In the genomic region with DNA sequence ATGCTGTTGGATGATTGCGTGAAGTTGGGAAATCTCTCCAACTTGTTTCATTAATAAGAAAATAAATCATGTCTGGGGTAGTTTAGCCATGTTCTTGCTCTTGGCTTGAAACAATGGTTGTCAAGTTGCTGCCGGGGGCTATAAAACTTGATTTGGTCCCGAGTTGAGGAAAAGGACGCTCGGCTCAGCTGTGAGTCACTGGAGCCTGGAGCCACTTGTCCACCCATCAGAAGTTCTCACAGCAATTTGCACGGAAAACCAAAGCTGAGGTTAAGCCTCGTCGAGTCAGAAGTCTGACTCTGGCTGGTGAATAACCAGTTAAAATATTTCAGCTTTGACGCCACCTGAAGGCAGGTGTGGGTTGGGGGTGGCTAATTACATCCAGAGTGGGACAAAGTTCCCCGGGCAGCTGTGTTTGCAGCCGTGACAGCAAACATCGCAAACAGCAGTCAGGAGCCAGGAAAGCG, we compare ENCODE assay signal across 1 cellular context.
TF ChIP-seq lines count a peak whose summit lies in the region.

No MANE protein-coding gene starts in this region.

TF ChIP-seq in HepG2, 621 proteins besides CTCF, POLR2A, EP300 and RAD21 (continued from another document and continues in another):
- TF ChIP-seq, protein P1, sequence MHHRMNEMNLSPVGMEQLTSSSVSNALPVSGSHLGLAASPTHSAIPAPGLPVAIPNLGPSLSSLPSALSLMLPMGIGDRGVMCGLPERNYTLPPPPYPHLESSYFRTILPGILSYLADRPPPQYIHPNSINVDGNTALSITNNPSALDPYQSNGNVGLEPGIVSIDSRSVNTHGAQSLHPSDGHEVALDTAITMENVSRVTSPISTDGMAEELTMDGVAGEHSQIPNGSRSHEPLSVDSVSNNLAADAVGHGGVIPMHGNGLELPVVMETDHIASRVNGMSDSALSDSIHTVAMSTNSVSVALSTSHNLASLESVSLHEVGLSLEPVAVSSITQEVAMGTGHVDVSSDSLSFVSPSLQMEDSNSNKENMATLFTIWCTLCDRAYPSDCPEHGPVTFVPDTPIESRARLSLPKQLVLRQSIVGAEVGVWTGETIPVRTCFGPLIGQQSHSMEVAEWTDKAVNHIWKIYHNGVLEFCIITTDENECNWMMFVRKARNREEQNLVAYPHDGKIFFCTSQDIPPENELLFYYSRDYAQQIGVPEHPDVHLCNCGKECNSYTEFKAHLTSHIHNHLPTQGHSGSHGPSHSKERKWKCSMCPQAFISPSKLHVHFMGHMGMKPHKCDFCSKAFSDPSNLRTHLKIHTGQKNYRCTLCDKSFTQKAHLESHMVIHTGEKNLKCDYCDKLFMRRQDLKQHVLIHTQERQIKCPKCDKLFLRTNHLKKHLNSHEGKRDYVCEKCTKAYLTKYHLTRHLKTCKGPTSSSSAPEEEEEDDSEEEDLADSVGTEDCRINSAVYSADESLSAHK (CRISPR knock-in tag; IDR thresholded peaks at IDR 0.05; ENCODE audit: borderline replicate concordance): no peak
- TF ChIP-seq ZFP37 (CRISPR knock-in tag; IDR thresholded peaks at IDR 0.05; ENCODE audit: borderline replicate concordance): no peak
- TF ChIP-seq GABPB1 (CRISPR knock-in tag; IDR thresholded peaks at IDR 0.05): no peak
- peak; percentile 22; the same call in 1 of the 2 replicates for TF ChIP-seq SALL1 (CRISPR knock-in tag; IDR thresholded peaks at IDR 0.05)
- no peak for TF ChIP-seq ZBTB46 (CRISPR knock-in tag; IDR thresholded peaks at IDR 0.05; ENCODE audit: borderline replicate concordance)
- no peak for TF ChIP-seq BHLHE40 (IDR thresholded peaks at IDR 0.05; ENCODE audit: low read length)
- TF ChIP-seq SMARCE1 (IDR thresholded peaks at IDR 0.05; ENCODE audit: borderline replicate concordance): no peak
- no peak for TF ChIP-seq JUND (CRISPR knock-in tag; IDR thresholded peaks at IDR 0.05)
- TF ChIP-seq TP53 (CRISPR knock-in tag; conservative IDR thresholded peaks at IDR 0.05): no peak
- TF ChIP-seq, protein P2, sequence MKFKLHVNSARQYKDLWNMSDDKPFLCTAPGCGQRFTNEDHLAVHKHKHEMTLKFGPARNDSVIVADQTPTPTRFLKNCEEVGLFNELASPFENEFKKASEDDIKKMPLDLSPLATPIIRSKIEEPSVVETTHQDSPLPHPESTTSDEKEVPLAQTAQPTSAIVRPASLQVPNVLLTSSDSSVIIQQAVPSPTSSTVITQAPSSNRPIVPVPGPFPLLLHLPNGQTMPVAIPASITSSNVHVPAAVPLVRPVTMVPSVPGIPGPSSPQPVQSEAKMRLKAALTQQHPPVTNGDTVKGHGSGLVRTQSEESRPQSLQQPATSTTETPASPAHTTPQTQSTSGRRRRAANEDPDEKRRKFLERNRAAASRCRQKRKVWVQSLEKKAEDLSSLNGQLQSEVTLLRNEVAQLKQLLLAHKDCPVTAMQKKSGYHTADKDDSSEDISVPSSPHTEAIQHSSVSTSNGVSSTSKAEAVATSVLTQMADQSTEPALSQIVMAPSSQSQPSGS (CRISPR knock-in tag; IDR thresholded peaks at IDR 0.05): 0 out of 2 replicates have a peak, but pooled peaks have one; percentile 44
- TF ChIP-seq, protein P3, sequence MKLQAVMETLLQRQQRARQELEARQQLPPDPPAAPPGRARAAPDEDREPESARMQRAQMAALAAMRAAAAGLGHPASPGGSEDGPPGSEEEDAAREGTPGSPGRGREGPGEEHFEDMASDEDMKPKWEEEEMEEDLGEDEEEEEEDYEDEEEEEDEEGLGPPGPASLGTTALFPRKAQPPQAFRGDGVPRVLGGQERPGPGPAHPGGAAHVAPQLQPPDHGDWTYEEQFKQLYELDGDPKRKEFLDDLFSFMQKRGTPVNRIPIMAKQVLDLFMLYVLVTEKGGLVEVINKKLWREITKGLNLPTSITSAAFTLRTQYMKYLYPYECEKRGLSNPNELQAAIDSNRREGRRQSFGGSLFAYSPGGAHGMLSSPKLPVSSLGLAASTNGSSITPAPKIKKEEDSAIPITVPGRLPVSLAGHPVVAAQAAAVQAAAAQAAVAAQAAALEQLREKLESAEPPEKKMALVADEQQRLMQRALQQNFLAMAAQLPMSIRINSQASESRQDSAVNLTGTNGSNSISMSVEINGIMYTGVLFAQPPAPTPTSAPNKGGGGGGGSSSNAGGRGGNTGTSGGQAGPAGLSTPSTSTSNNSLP (IDR thresholded peaks at IDR 0.05; ENCODE audit: low read depth, low read length): no peak
- TF ChIP-seq PAX8 (CRISPR knock-in tag; IDR thresholded peaks at IDR 0.05; ENCODE audit: borderline replicate concordance): no peak
- TF ChIP-seq, protein P4, sequence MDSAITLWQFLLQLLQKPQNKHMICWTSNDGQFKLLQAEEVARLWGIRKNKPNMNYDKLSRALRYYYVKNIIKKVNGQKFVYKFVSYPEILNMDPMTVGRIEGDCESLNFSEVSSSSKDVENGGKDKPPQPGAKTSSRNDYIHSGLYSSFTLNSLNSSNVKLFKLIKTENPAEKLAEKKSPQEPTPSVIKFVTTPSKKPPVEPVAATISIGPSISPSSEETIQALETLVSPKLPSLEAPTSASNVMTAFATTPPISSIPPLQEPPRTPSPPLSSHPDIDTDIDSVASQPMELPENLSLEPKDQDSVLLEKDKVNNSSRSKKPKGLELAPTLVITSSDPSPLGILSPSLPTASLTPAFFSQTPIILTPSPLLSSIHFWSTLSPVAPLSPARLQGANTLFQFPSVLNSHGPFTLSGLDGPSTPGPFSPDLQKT (CRISPR knock-in tag; IDR thresholded peaks at IDR 0.05; ENCODE audit: borderline replicate concordance): no peak
- peak; percentile 64 for TF ChIP-seq TBX2 (CRISPR knock-in tag; IDR thresholded peaks at IDR 0.05; ENCODE audit: borderline replicate concordance)
- TF ChIP-seq, protein P5, sequence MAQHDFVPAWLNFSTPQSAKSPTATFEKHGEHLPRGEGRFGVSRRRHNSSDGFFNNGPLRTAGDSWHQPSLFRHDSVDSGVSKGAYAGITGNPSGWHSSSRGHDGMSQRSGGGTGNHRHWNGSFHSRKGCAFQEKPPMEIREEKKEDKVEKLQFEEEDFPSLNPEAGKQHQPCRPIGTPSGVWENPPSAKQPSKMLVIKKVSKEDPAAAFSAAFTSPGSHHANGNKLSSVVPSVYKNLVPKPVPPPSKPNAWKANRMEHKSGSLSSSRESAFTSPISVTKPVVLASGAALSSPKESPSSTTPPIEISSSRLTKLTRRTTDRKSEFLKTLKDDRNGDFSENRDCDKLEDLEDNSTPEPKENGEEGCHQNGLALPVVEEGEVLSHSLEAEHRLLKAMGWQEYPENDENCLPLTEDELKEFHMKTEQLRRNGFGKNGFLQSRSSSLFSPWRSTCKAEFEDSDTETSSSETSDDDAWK (CRISPR knock-in tag; IDR thresholded peaks at IDR 0.05): no peak
- TF ChIP-seq HNF4A (CRISPR knock-in tag; IDR thresholded peaks at IDR 0.05): peak; percentile 65
- TF ChIP-seq ZEB1 (IDR thresholded peaks at IDR 0.05; ENCODE audit: insufficient replicate concordance, low read depth): peak; percentile 86
- TF ChIP-seq SMAD9 (CRISPR knock-in tag; IDR thresholded peaks at IDR 0.05): no peak
- TF ChIP-seq ZNF30 (CRISPR knock-in tag; IDR thresholded peaks at IDR 0.05): no peak
- no peak for TF ChIP-seq RBM22 (optimal IDR thresholded peaks at IDR 0.05; ENCODE audit: low read length)
- peak; percentile 33; the same call in 1 of the 2 replicates for TF ChIP-seq PHF21A (CRISPR knock-in tag; IDR thresholded peaks at IDR 0.05)
- TF ChIP-seq, protein P6, sequence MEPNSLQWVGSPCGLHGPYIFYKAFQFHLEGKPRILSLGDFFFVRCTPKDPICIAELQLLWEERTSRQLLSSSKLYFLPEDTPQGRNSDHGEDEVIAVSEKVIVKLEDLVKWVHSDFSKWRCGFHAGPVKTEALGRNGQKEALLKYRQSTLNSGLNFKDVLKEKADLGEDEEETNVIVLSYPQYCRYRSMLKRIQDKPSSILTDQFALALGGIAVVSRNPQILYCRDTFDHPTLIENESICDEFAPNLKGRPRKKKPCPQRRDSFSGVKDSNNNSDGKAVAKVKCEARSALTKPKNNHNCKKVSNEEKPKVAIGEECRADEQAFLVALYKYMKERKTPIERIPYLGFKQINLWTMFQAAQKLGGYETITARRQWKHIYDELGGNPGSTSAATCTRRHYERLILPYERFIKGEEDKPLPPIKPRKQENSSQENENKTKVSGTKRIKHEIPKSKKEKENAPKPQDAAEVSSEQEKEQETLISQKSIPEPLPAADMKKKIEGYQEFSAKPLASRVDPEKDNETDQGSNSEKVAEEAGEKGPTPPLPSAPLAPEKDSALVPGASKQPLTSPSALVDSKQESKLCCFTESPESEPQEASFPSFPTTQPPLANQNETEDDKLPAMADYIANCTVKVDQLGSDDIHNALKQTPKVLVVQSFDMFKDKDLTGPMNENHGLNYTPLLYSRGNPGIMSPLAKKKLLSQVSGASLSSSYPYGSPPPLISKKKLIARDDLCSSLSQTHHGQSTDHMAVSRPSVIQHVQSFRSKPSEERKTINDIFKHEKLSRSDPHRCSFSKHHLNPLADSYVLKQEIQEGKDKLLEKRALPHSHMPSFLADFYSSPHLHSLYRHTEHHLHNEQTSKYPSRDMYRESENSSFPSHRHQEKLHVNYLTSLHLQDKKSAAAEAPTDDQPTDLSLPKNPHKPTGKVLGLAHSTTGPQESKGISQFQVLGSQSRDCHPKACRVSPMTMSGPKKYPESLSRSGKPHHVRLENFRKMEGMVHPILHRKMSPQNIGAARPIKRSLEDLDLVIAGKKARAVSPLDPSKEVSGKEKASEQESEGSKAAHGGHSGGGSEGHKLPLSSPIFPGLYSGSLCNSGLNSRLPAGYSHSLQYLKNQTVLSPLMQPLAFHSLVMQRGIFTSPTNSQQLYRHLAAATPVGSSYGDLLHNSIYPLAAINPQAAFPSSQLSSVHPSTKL (CRISPR knock-in tag; IDR thresholded peaks at IDR 0.05): peak; percentile 14; the same call in 1 of the 2 replicates
- TF ChIP-seq, protein P7, sequence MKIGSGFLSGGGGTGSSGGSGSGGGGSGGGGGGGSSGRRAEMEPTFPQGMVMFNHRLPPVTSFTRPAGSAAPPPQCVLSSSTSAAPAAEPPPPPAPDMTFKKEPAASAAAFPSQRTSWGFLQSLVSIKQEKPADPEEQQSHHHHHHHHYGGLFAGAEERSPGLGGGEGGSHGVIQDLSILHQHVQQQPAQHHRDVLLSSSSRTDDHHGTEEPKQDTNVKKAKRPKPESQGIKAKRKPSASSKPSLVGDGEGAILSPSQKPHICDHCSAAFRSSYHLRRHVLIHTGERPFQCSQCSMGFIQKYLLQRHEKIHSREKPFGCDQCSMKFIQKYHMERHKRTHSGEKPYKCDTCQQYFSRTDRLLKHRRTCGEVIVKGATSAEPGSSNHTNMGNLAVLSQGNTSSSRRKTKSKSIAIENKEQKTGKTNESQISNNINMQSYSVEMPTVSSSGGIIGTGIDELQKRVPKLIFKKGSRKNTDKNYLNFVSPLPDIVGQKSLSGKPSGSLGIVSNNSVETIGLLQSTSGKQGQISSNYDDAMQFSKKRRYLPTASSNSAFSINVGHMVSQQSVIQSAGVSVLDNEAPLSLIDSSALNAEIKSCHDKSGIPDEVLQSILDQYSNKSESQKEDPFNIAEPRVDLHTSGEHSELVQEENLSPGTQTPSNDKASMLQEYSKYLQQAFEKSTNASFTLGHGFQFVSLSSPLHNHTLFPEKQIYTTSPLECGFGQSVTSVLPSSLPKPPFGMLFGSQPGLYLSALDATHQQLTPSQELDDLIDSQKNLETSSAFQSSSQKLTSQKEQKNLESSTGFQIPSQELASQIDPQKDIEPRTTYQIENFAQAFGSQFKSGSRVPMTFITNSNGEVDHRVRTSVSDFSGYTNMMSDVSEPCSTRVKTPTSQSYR (CRISPR knock-in tag; IDR thresholded peaks at IDR 0.05; ENCODE audit: borderline replicate concordance): peak; percentile 55; the same call in 1 of the 2 replicates
- peak; percentile 84 for TF ChIP-seq ZNF317 (CRISPR knock-in tag; IDR thresholded peaks at IDR 0.05)
- 0 out of 2 replicates have a peak, but pooled peaks have one; percentile 55 for TF ChIP-seq MIXL1 (CRISPR knock-in tag; IDR thresholded peaks at IDR 0.05)
- no peak for TF ChIP-seq RELA (CRISPR knock-in tag; IDR thresholded peaks at IDR 0.05)
- TF ChIP-seq FOXA1 (IDR thresholded peaks at IDR 0.05): no peak
- 0 out of 2 replicates have a peak, but pooled peaks have one; percentile 13 for TF ChIP-seq FOXA1 (CRISPR knock-in tag; IDR thresholded peaks at IDR 0.05)
- TF ChIP-seq, protein P8, sequence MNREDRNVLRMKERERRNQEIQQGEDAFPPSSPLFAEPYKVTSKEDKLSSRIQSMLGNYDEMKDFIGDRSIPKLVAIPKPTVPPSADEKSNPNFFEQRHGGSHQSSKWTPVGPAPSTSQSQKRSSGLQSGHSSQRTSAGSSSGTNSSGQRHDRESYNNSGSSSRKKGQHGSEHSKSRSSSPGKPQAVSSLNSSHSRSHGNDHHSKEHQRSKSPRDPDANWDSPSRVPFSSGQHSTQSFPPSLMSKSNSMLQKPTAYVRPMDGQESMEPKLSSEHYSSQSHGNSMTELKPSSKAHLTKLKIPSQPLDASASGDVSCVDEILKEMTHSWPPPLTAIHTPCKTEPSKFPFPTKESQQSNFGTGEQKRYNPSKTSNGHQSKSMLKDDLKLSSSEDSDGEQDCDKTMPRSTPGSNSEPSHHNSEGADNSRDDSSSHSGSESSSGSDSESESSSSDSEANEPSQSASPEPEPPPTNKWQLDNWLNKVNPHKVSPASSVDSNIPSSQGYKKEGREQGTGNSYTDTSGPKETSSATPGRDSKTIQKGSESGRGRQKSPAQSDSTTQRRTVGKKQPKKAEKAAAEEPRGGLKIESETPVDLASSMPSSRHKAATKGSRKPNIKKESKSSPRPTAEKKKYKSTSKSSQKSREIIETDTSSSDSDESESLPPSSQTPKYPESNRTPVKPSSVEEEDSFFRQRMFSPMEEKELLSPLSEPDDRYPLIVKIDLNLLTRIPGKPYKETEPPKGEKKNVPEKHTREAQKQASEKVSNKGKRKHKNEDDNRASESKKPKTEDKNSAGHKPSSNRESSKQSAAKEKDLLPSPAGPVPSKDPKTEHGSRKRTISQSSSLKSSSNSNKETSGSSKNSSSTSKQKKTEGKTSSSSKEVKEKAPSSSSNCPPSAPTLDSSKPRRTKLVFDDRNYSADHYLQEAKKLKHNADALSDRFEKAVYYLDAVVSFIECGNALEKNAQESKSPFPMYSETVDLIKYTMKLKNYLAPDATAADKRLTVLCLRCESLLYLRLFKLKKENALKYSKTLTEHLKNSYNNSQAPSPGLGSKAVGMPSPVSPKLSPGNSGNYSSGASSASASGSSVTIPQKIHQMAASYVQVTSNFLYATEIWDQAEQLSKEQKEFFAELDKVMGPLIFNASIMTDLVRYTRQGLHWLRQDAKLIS (CRISPR knock-in tag; IDR thresholded peaks at IDR 0.05): no peak
- TF ChIP-seq ZNF563 (CRISPR knock-in tag; IDR thresholded peaks at IDR 0.05): no peak
- TF ChIP-seq TCF7 (IDR thresholded peaks at IDR 0.05; ENCODE audit: low read depth): no peak
